ENCODE assay signal across 1 cellular context in genomic region chr4:26204911-26205368, GRCh38.
TF ChIP-seq lines count a peak whose summit lies in the region.

No MANE protein-coding gene starts in this region.

TF ChIP-seq in WTC11, 78 proteins besides CTCF, POLR2A, EP300 and RAD21 (continued from another document):
- TF ChIP-seq ARID4B (CRISPR knock-in tag; IDR thresholded peaks at IDR 0.05; ENCODE audit: borderline replicate concordance) (no peak), CREB1 (CRISPR knock-in tag; IDR thresholded peaks at IDR 0.05) (no peak), FOXP4 (CRISPR knock-in tag; IDR thresholded peaks at IDR 0.05) (0 out of 2 replicates have a peak, but pooled peaks have one; percentile 44), NR1H2 (CRISPR knock-in tag; IDR thresholded peaks at IDR 0.05) (no peak), ERG (CRISPR knock-in tag; IDR thresholded peaks at IDR 0.05) (no peak), USF1 (CRISPR knock-in tag; IDR thresholded peaks at IDR 0.05) (no peak)
